Comparison of ENCODE assay signal across 18 cellular contexts in genomic region chr18:21663615-21664014, GRCh38.
"Had no signal": no experiment of that assay in that cellular context is flagged by ENCODE, and none has a peak within 500 bp of the region (broad histone marks: within the 10 kb centered on the region; RNA-seq: fewer than 3 reads in every experiment).

No MANE protein-coding gene starts in this region.

- DNase-seq: activated CD4-positive, alpha-beta memory T cell treated with anti-CD3 and anti-CD28 coated beads, Interleukin-2, amount 10 ng/mL, durations not matched to agents 7 days and 5 days; activated CD4-positive, alpha-beta T cell treated with anti-CD3 and anti-CD28 coated beads for 36 hours; activated gamma-delta T cell; activated T-cell treated with anti-CD3 and anti-CD28 coated beads, Interleukin-2, amount 50 U/mL, for 48 hours; aorta; colonic mucosa; effector memory CD4-positive, alpha-beta T cell; mucosa of descending colon; naive thymus-derived CD8-positive, alpha-beta T cell; sigmoid colon; stimulated activated CD4-positive, alpha-beta T cell treated with anti-CD3 and anti-CD28 coated beads, Interleukin-4, amount 100 ng/mL, for 1 hour; stimulated activated CD8-positive, alpha-beta memory T cell treated with anti-CD3 and anti-CD28 coated beads, Interleukin-4, amount 100 ng/mL, for 48 hours; T-helper 9 cell; uterus had no signal

- H3K27ac ChIP-seq: cardiac muscle cell, colonic mucosa, epithelial cell of prostate, sigmoid colon, uterus had no signal

- H3K4me1 Mint-ChIP-seq: naive thymus-derived CD8-positive, alpha-beta T cell had no signal

- H3K36me3 Mint-ChIP-seq: activated naive CD8-positive, alpha-beta T cell had no signal

- H3K36me3 ChIP-seq: cardiac muscle cell, colonic mucosa, sigmoid colon, uterus had no signal

- ATAC-seq: activated CD4-positive, alpha-beta T cell treated with anti-CD3 and anti-CD28 coated beads for 36 hours; naive thymus-derived CD8-positive, alpha-beta T cell had no signal

- H3K27me3 ChIP-seq: cardiac muscle cell, colonic mucosa, sigmoid colon, uterus had no signal

- H3K9me3 ChIP-seq: colonic mucosa, mucosa of descending colon, sigmoid colon, uterus had no signal

- H3K4me3 Mint-ChIP-seq: activated CD4-positive, alpha-beta memory T cell treated with anti-CD3 and anti-CD28 coated beads, Interleukin-2, amount 10 ng/mL, durations not matched to agents 7 days and 5 days; activated CD4-positive, alpha-beta T cell treated with anti-CD3 and anti-CD28 coated beads for 36 hours; activated naive CD8-positive, alpha-beta T cell; naive thymus-derived CD8-positive, alpha-beta T cell; stimulated activated naive CD8-positive, alpha-beta T cell treated with anti-CD3 and anti-CD28 coated beads, Interleukin-15, Interleukin-2, amounts not matched to agents 100 ng/mL and 50 ng/mL, for 24 hours had no signal

- H3K9me3 Mint-ChIP-seq: activated CD4-positive, alpha-beta memory T cell treated with anti-CD3 and anti-CD28 coated beads, Interleukin-2, amount 10 ng/mL, durations not matched to agents 7 days and 5 days; naive thymus-derived CD8-positive, alpha-beta T cell; stimulated activated naive CD8-positive, alpha-beta T cell treated with anti-CD3 and anti-CD28 coated beads, Interleukin-15, Interleukin-2, amounts not matched to agents 100 ng/mL and 50 ng/mL, for 24 hours had no signal

- H3K27ac Mint-ChIP-seq: activated CD4-positive, alpha-beta memory T cell treated with anti-CD3 and anti-CD28 coated beads, Interleukin-2, amount 10 ng/mL, durations not matched to agents 7 days and 5 days; activated CD4-positive, alpha-beta T cell treated with anti-CD3 and anti-CD28 coated beads for 36 hours; activated naive CD8-positive, alpha-beta T cell; stimulated activated naive CD8-positive, alpha-beta T cell treated with anti-CD3 and anti-CD28 coated beads, Interleukin-15, Interleukin-2, amounts not matched to agents 100 ng/mL and 50 ng/mL, for 24 hours had no signal

- H3K4me1 ChIP-seq: colonic mucosa, sigmoid colon, uterus had no signal

- H3K27me3 Mint-ChIP-seq: activated CD4-positive, alpha-beta memory T cell treated with anti-CD3 and anti-CD28 coated beads, Interleukin-2, amount 10 ng/mL, durations not matched to agents 7 days and 5 days; activated CD4-positive, alpha-beta T cell treated with anti-CD3 and anti-CD28 coated beads for 36 hours; activated naive CD8-positive, alpha-beta T cell; naive thymus-derived CD8-positive, alpha-beta T cell; stimulated activated naive CD8-positive, alpha-beta T cell treated with anti-CD3 and anti-CD28 coated beads, Interleukin-15, Interleukin-2, amounts not matched to agents 100 ng/mL and 50 ng/mL, for 24 hours had no signal

- H3K4me3 ChIP-seq: cardiac muscle cell, colonic mucosa, mucosa of descending colon, sigmoid colon, uterus had no signal
